ENCODE assay signal across 1 cellular context in genomic region chr10:32962541-32962940, GRCh38.
A peak's percentile ranks its signal among the peaks of the same experiment; 100 is the strongest.
TF ChIP-seq lines count a peak whose summit lies in the region.

No MANE protein-coding gene starts in this region.

TF ChIP-seq in GM12878, 131 proteins besides CTCF, POLR2A, EP300 and RAD21:
- TF ChIP-seq KDM1A (IDR thresholded peaks at IDR 0.05; ENCODE audit: borderline replicate concordance) = no peak
- no peak for TF ChIP-seq ZSCAN29 (IDR thresholded peaks at IDR 0.05)
- no peak for TF ChIP-seq SP1 (IDR thresholded peaks at IDR 0.05; ENCODE audit: low read depth, low read length)
- peak; percentile 48 for TF ChIP-seq RUNX3 (IDR thresholded peaks at IDR 0.05; ENCODE audit: low read length)
